ENCODE assay signal across 8 cellular contexts in genomic region chr2:77046339-77046738, GRCh38.
"Had no signal": no experiment of that assay in that cellular context is flagged by ENCODE, and none has a peak within 500 bp of the region (broad histone marks: within the 10 kb centered on the region; RNA-seq: fewer than 3 reads in every experiment).

No MANE protein-coding gene starts in this region.

- H3K36me3 ChIP-seq: HAP-1 had no signal

- H2AFZ ChIP-seq: GM23248 had no signal

- DNase-seq: GM23248, GOT3, H7, HFFc6, IMR-90 had no signal

- H3K27ac ChIP-seq: GM23248 had no signal

- ATAC-seq: HCT116, K562 had no signal

- H3K9ac ChIP-seq: GM23248 had no signal

- H3K4me3 ChIP-seq: GM23248, HAP-1, K562 had no signal

- H3K9me3 ChIP-seq: HAP-1 had no signal
